Comparison of ENCODE assay signal across 1 cellular context in the genomic region with DNA sequence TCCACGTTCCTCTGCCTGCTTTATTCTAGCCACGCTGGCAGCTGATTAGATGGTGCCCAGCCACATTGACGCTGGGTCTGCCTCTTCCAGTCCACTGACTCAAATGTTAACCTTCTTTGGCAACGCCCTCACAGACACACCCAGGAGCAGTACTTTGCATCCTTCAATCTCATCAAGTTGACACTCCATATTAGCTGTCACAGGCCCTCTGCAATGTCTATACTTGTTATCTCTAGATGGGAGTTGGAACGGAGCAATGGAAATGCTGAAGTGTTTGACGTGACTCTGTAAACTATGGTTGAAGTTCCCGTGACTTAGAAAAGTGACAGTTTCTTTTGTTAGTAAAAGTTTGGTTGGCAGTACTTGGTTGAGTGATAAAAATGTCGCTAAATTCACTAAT.
TF ChIP-seq lines count a peak whose summit lies in the region.

No MANE protein-coding gene starts in this region.

TF ChIP-seq in HepG2, 621 proteins besides CTCF, POLR2A, EP300 and RAD21 (continued from another document):
- no peak for TF ChIP-seq ZBTB40 (IDR thresholded peaks at IDR 0.05)
- no peak for TF ChIP-seq ZBTB40 (CRISPR knock-in tag; IDR thresholded peaks at IDR 0.05)
- TF ChIP-seq, protein P1, sequence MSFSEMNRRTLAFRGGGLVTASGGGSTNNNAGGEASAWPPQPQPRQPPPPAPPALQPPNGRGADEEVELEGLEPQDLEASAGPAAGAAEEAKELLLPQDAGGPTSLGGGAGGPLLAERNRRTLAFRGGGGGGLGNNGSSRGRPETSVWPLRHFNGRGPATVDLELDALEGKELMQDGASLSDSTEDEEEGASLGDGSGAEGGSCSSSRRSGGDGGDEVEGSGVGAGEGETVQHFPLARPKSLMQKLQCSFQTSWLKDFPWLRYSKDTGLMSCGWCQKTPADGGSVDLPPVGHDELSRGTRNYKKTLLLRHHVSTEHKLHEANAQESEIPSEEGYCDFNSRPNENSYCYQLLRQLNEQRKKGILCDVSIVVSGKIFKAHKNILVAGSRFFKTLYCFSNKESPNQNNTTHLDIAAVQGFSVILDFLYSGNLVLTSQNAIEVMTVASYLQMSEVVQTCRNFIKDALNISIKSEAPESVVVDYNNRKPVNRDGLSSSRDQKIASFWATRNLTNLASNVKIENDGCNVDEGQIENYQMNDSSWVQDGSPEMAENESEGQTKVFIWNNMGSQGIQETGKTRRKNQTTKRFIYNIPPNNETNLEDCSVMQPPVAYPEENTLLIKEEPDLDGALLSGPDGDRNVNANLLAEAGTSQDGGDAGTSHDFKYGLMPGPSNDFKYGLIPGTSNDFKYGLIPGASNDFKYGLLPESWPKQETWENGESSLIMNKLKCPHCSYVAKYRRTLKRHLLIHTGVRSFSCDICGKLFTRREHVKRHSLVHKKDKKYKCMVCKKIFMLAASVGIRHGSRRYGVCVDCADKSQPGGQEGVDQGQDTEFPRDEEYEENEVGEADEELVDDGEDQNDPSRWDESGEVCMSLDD (CRISPR knock-in tag; IDR thresholded peaks at IDR 0.05; ENCODE audit: borderline replicate concordance), result no peak
- no peak for TF ChIP-seq HMG20A (CRISPR knock-in tag; IDR thresholded peaks at IDR 0.05; ENCODE audit: borderline replicate concordance)
- no peak for TF ChIP-seq SP140L (CRISPR knock-in tag; IDR thresholded peaks at IDR 0.05; ENCODE audit: borderline replicate concordance)
- no peak for TF ChIP-seq NCOR1 (IDR thresholded peaks at IDR 0.05; ENCODE audit: borderline replicate concordance, low read length)
- TF ChIP-seq, protein P2, sequence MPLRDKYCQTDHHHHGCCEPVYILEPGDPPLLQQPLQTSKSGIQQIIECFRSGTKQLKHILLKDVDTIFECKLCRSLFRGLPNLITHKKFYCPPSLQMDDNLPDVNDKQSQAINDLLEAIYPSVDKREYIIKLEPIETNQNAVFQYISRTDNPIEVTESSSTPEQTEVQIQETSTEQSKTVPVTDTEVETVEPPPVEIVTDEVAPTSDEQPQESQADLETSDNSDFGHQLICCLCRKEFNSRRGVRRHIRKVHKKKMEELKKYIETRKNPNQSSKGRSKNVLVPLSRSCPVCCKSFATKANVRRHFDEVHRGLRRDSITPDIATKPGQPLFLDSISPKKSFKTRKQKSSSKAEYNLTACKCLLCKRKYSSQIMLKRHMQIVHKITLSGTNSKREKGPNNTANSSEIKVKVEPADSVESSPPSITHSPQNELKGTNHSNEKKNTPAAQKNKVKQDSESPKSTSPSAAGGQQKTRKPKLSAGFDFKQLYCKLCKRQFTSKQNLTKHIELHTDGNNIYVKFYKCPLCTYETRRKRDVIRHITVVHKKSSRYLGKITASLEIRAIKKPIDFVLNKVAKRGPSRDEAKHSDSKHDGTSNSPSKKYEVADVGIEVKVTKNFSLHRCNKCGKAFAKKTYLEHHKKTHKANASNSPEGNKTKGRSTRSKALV (CRISPR knock-in tag; IDR thresholded peaks at IDR 0.05), result no peak
- no peak for TF ChIP-seq CHD4 (IDR thresholded peaks at IDR 0.05; ENCODE audit: borderline replicate concordance, low read length)
- TF ChIP-seq, protein P3, sequence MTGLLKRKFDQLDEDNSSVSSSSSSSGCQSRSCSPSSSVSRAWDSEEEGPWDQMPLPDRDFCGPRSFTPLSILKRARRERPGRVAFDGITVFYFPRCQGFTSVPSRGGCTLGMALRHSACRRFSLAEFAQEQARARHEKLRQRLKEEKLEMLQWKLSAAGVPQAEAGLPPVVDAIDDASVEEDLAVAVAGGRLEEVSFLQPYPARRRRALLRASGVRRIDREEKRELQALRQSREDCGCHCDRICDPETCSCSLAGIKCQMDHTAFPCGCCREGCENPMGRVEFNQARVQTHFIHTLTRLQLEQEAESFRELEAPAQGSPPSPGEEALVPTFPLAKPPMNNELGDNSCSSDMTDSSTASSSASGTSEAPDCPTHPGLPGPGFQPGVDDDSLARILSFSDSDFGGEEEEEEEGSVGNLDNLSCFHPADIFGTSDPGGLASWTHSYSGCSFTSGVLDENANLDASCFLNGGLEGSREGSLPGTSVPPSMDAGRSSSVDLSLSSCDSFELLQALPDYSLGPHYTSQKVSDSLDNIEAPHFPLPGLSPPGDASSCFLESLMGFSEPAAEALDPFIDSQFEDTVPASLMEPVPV (CRISPR knock-in tag; IDR thresholded peaks at IDR 0.05), result no peak
- no peak for TF ChIP-seq KDM2A (CRISPR knock-in tag; IDR thresholded peaks at IDR 0.05; ENCODE audit: borderline replicate concordance, low read depth)
- no peak for TF ChIP-seq ZNF432 (CRISPR knock-in tag; IDR thresholded peaks at IDR 0.05; ENCODE audit: borderline replicate concordance)
- TF ChIP-seq, protein P4, sequence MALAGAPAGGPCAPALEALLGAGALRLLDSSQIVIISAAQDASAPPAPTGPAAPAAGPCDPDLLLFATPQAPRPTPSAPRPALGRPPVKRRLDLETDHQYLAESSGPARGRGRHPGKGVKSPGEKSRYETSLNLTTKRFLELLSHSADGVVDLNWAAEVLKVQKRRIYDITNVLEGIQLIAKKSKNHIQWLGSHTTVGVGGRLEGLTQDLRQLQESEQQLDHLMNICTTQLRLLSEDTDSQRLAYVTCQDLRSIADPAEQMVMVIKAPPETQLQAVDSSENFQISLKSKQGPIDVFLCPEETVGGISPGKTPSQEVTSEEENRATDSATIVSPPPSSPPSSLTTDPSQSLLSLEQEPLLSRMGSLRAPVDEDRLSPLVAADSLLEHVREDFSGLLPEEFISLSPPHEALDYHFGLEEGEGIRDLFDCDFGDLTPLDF (CRISPR knock-in tag; IDR thresholded peaks at IDR 0.05), result no peak
- no peak for TF ChIP-seq CREBL2 (CRISPR knock-in tag; IDR thresholded peaks at IDR 0.05; ENCODE audit: borderline replicate concordance)
